ENCODE assay signal across 8 cellular contexts in genomic region chr12:56257491-56258067, GRCh38. TPM values are rescaled to one million over a fixed set of nuclear protein-coding genes. Genes with fewer than 3 reads are reported as not detected.
DNase-seq lines count a peak whose midpoint lies in the region; ATAC-seq and TF ChIP-seq lines count a peak whose summit lies in the region.

No MANE protein-coding gene starts in this region.

- no peaks in the 10 kb centered on the region for H3K9me3 ChIP-seq in endodermal cell (ENCODE audit: control insufficient read depth, low read length)

- peaks cover 41% of the 10 kb centered on the region for H3K36me3 ChIP-seq in endodermal cell (ENCODE audit: control insufficient read depth, insufficient read depth, low read length)

- H3K36me3 Mint-ChIP-seq in endodermal cell (ENCODE audit: low read depth): peaks cover 35% of the 10 kb centered on the region

- no peaks in the 10 kb centered on the region for H3K27me3 Mint-ChIP-seq in endodermal cell (ENCODE audit: insufficient read depth)

- H3K9me3 Mint-ChIP-seq in endodermal cell: no peaks in the 10 kb centered on the region

- peak overlapping the region; percentile 95 for H3K4me3 Mint-ChIP-seq in endodermal cell

- WGBS in endodermal cell (ENCODE audit: insufficient coverage in 1 of 2, insufficient read length in 1 of 2), 2 experiments: 0 to 1% methylated on average over 15 to 25 of the region's 27 CpGs

- peak overlapping the region; percentile 59 for H3K9ac ChIP-seq in endodermal cell (ENCODE audit: extremely low read depth, low read length, poor library complexity, severe bottlenecking)

- no peaks in the 10 kb centered on the region for H3K4me1 ChIP-seq in endodermal cell (ENCODE audit: control insufficient read depth, insufficient read depth, low read length)

- H3K27ac Mint-ChIP-seq in endodermal cell: peak overlapping the region; percentile 84

- peak overlapping the region; percentile 96 for H3K4me3 ChIP-seq in endodermal cell (ENCODE audit: low read length)

- no peak for TF ChIP-seq CTCF in endodermal cell (conservative IDR thresholded peaks at IDR 0.05)

- H3K27me3 ChIP-seq in endodermal cell (ENCODE audit: control insufficient read depth, insufficient read depth, low read length, poor library complexity, severe bottlenecking): no peaks in the 10 kb centered on the region

- DNase-seq in NCI-H2196 (lab: John Stamatoyannopoulos, UW; ENCODE audit: unreplicated experiment) (peak; percentile 24), NCI-H2196 treated with DMSO at 0.1 percent for 48 hours (lab: John Stamatoyannopoulos, UW; ENCODE audit: unreplicated experiment) (no peak), RKO (ENCODE audit: low spot score) (peak; percentile 50), endodermal cell (peak; percentile 93), myocyte (ENCODE audit: low read depth) (peak; percentile 41), midbrain (lab: John Stamatoyannopoulos, UW) (no peak)
- DNase-seq in activated CD8-positive, alpha-beta memory T cell treated with anti-CD3 and anti-CD28 coated beads for 24 hours: no peak

- no peak overlapping the region for H3K27ac ChIP-seq in endodermal cell (ENCODE audit: low read depth, low read length)

- H3K4me1 Mint-ChIP-seq in endodermal cell: peaks cover 19% of the 10 kb centered on the region

- ATAC-seq in HG02973 (IDR thresholded peaks at IDR 0.05; ENCODE audit: unreplicated experiment): peak; percentile 21

RNA-seq across cellular contexts. Expression of gene ANKRD52, which starts 0.6 kb away (rescaled TPM):
- total RNA-seq in endodermal cell (10 to 100 TPM; 39.3 to 54.9 TPM), myocyte (31.3 and 31.8 TPM in 2 replicates)
- polyA plus RNA-seq in endodermal cell (2013, experiment 1 of 2): 22.7 TPM
- polyA plus RNA-seq in endodermal cell (2013, experiment 2 of 2): 20.4 TPM
- 71.4 TPM for polyA plus RNA-seq in myocyte (2012)

RNA-seq across cellular contexts. Expression of gene COQ10A, which starts 9.2 kb away (rescaled TPM):
- total RNA-seq in endodermal cell (10 to 100 TPM; 20.5 to 23.2 TPM), myocyte (87.8 and 112 TPM in 2 replicates)
- polyA plus RNA-seq in endodermal cell (2013, experiment 1 of 2): 23.1 TPM
- polyA plus RNA-seq in endodermal cell (2013, experiment 2 of 2): 17.5 TPM
- polyA plus RNA-seq in myocyte (2012): 26.4 TPM

RNA-seq across cellular contexts. Expression of gene SLC39A5, which starts 27.7 kb away (rescaled TPM):
- 1 to 10 TPM; 2.5 to 3.2 TPM for total RNA-seq in endodermal cell
- 3.1 TPM for polyA plus RNA-seq in endodermal cell (2013, experiment 1 of 2)
- 1.6 TPM for polyA plus RNA-seq in endodermal cell (2013, experiment 2 of 2)
- not detected in 2 replicates for total RNA-seq in myocyte
- polyA plus RNA-seq in myocyte (2012): 0.15 TPM

RNA-seq across cellular contexts. Expression of gene NABP2, which starts 33.4 kb away (rescaled TPM):
- 10 to 100 TPM; 27.0 to 35.1 TPM for total RNA-seq in endodermal cell
- 43.7 TPM for polyA plus RNA-seq in endodermal cell (2013, experiment 1 of 2)
- polyA plus RNA-seq in endodermal cell (2013, experiment 2 of 2): 41.2 TPM
- total RNA-seq in myocyte: 29.2 and 32.0 TPM in 2 replicates
- polyA plus RNA-seq in myocyte (2012): 44.5 TPM

RNA-seq across cellular contexts. Expression of gene RNF41, which starts 35.9 kb away (rescaled TPM):
- total RNA-seq in endodermal cell: 10 to 100 TPM; 45.8 to 48.9 TPM
- 41.5 TPM for polyA plus RNA-seq in endodermal cell (2013, experiment 1 of 2)
- polyA plus RNA-seq in endodermal cell (2013, experiment 2 of 2): 40.9 TPM
- total RNA-seq in myocyte: 90.4 and 121 TPM in 2 replicates
- 87.8 TPM for polyA plus RNA-seq in myocyte (2012)

Comparison
In these comparisons a context has a peak if more than half of its experiments do, and no peak if none do; other contexts are left out.
1. DNase-seq: peak in NCI-H2196 (single experiment), RKO (single experiment), endodermal cell (single experiment) and myocyte (single experiment); none in NCI-H2196 treated with DMSO at 0.1 percent for 48 hours (single experiment), activated CD8-positive, alpha-beta memory T cell treated with anti-CD3 and anti-CD28 coated beads for 24 hours (single experiment) and midbrain (single experiment).